10 cellular contexts compared by ENCODE assay signal in the genomic region with DNA sequence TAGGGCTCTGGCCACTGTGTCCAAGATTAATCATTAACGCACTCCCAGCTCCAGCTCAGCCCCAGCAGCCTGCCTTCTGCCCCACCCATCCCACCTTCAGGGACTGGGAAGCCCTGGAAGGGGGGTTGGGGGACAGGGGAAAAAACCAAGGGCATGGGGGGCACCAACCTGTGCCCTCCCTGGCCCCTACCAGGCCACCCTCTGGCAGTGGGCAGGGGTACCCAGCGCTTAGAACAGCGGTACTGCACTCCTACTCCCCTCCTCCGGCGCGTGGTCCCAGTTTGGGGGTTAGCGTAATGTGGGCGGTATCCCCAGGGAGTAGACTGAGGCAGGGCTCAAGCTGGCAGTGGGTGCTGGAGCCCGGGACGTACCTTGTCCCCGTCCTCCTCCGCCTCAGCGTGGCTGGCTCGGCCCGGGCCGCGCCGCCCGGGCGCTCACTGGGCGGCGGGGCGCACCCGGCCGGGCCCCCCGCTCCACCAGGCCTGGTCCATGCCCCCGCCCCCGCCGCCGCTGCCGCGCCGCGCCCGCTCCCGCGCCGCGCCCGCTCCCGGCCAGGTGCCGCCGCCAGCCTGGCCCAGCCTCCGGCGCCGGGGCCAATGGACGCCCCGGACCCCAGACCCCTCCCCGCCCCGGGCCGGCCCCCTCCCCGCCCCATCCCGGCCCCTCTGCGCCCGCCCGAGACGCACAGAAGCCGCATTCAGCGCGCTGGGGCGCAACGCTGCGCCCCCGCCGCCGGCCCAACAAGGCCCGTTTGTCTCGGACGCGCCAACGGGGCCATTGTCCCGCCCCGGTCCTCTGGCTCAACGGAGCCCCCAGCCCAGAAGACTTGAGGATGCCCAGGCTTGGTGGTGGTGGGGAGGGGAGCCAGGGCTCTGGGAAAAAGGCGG. TPM values are rescaled to one million over a fixed set of nuclear protein-coding genes. Genes with fewer than 3 reads are reported as not detected.
DNase-seq lines count a peak whose midpoint lies in the region; ATAC-seq and TF ChIP-seq lines count a peak whose summit lies in the region.
"Had no signal": no experiment of that assay in that cellular context is flagged by ENCODE, and none has a peak within 500 bp of the region (broad histone marks: within the 10 kb centered on the region; RNA-seq: fewer than 3 reads in every experiment).

A gene with protein sequence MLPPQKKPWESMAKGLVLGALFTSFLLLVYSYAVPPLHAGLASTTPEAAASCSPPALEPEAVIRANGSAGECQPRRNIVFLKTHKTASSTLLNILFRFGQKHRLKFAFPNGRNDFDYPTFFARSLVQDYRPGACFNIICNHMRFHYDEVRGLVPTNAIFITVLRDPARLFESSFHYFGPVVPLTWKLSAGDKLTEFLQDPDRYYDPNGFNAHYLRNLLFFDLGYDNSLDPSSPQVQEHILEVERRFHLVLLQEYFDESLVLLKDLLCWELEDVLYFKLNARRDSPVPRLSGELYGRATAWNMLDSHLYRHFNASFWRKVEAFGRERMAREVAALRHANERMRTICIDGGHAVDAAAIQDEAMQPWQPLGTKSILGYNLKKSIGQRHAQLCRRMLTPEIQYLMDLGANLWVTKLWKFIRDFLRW (minus strand): TSS at position 571 of the 887 bp plus-strand sequence. CDS start 17,273 bp downstream, outside the sequence.

- H3K27me3 ChIP-seq in endocrine pancreas (ENCODE audit: control insufficient read depth, insufficient read depth, low read length) (no peaks in the 10 kb centered on the region), upper lobe of left lung (no peaks in the 10 kb centered on the region)

- H3K36me3 ChIP-seq in endocrine pancreas (ENCODE audit: control insufficient read depth, insufficient read depth, low read length), result peaks cover 9% of the 10 kb centered on the region
- peaks cover 24 to 39% (median 35%) of the 10 kb centered on the region in 4 donors for H3K36me3 ChIP-seq in upper lobe of left lung

- no peaks in the 10 kb centered on the region for H3K9me3 ChIP-seq in endocrine pancreas (ENCODE audit: control insufficient read depth, low read length)
- no peaks in the 10 kb centered on the region for H3K9me3 ChIP-seq in upper lobe of left lung

- 28 to 30% methylated on average over 25 to 42 of the region's 75 CpGs for WGBS in upper lobe of left lung, 2 donors

- no peak for TF ChIP-seq CTCF in upper lobe of left lung (IDR thresholded peaks at IDR 0.05)

- H3K4me1 ChIP-seq in endocrine pancreas (ENCODE audit: control insufficient read depth, insufficient read depth, low read length), result no peaks in the 10 kb centered on the region
- peaks cover 9 to 21% (median 19%) of the 10 kb centered on the region in 4 donors for H3K4me1 ChIP-seq in upper lobe of left lung

- H3K27ac ChIP-seq in upper lobe of left lung, result peak within 1 kb of the TSS in 3 of 4 donors; percentile 31 to 61 (median 42)

- peak within 1 kb of the TSS; percentile 54 for H3K9ac ChIP-seq in endocrine pancreas (ENCODE audit: control insufficient read depth, insufficient read depth, low read length)

- DNase-seq in NCI-H82 (lab: John Stamatoyannopoulos, UW) (peak; percentile 44), NCI-H82 treated with DMSO at 0.1 percent for 48 hours (lab: John Stamatoyannopoulos, UW; ENCODE audit: unreplicated experiment) (no peak), middle frontal gyrus (ENCODE audit: extremely low spot score, low spot score) (peak; percentile 72), upper lobe of left lung (peak; percentile 34 to 87), activated gamma-delta T cell (lab: John Stamatoyannopoulos, UW) (no peak), NCI-H1048 (lab: John Stamatoyannopoulos, UW) (no peak)
- DNase-seq: activated naive CD8-positive, alpha-beta T cell treated with anti-CD3 and anti-CD28 coated beads, Interleukin-2, amount 10 ng/mL, durations not matched to agents 7 days and 5 days; stimulated activated naive B cell treated with anti-CD40 and anti-IgM and Interleukin-4, amounts not matched to agents 10 μg/mL and 1 μg/mL and 100 μg/mL, for 72 hours had no signal

- peak within 1 kb of the TSS; percentile 11 for H3K4me3 ChIP-seq in endocrine pancreas (ENCODE audit: control insufficient read depth, insufficient read depth, low read length)
- H3K4me3 ChIP-seq in upper lobe of left lung, result peak within 1 kb of the TSS in 3 of 4 donors; percentile 23 to 40 (median 39)

- ATAC-seq in upper lobe of left lung (ENCODE audit: low FRiP score in 2 of 2) (no peak), HG02870 (IDR thresholded peaks at IDR 0.05; ENCODE audit: unreplicated experiment) (no peak)

- TF ChIP-seq POLR2A in upper lobe of left lung (IDR thresholded peaks at IDR 0.05), result no peak

- no peak for TF ChIP-seq EP300 in upper lobe of left lung (IDR thresholded peaks at IDR 0.05)

RNA-seq across cellular contexts. Expression of the gene that starts here (rescaled TPM):
- 1 to 10 TPM; 1.7 to 8.4 (median 3.5) TPM for total RNA-seq in upper lobe of left lung

Comparison
In these comparisons a context has a peak if more than half of its experiments do, and no peak if none do; other contexts are left out.
1. DNase-seq: peak in NCI-H82 (single experiment), middle frontal gyrus (single experiment) and upper lobe of left lung (2 of 2); none in NCI-H82 treated with DMSO at 0.1 percent for 48 hours (single experiment), activated gamma-delta T cell (single experiment) and NCI-H1048 (single experiment).